1 cellular context compared by ENCODE assay signal in the genomic region with DNA sequence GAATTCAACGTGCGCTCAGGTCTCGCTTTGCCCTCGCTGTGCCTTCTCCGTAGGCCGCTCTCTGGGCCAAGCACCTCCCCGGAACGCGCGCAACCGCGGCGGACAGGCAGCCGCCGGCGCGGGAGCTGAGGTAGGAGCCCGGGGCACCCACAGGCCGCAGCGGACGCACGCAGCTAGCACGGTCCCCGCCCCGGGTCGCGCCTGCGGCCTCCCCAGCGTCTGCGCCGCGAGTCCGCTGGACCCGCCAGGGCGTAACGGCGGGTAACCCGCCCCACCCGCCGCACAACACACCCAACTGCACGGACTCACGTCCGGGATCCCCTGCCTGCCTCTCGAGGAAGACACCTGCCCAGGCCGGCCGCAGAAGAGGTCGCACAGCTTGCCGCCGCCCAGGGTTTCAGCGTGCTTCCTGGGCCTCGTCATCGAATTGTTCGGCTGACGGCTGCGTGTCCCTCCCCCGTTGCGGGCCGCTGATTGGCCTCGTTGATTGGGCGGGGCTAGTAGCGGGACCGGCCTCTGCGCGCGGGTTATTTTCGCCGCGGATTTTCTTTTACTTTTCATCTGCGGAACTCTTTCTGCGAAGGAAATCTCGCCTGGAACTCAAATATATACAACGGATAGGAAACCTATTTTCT.
TF ChIP-seq lines count a peak whose summit lies in the region.

A gene with protein sequence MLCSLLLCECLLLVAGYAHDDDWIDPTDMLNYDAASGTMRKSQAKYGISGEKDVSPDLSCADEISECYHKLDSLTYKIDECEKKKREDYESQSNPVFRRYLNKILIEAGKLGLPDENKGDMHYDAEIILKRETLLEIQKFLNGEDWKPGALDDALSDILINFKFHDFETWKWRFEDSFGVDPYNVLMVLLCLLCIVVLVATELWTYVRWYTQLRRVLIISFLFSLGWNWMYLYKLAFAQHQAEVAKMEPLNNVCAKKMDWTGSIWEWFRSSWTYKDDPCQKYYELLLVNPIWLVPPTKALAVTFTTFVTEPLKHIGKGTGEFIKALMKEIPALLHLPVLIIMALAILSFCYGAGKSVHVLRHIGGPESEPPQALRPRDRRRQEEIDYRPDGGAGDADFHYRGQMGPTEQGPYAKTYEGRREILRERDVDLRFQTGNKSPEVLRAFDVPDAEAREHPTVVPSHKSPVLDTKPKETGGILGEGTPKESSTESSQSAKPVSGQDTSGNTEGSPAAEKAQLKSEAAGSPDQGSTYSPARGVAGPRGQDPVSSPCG (minus strand): TSS at position 433 of the 635 bp plus-strand sequence. CDS start 13,047 bp downstream, outside the sequence.

TF ChIP-seq in HCT116, 20 proteins besides CTCF, POLR2A, EP300 and RAD21 (continued from another document):
- TF ChIP-seq, protein P1, sequence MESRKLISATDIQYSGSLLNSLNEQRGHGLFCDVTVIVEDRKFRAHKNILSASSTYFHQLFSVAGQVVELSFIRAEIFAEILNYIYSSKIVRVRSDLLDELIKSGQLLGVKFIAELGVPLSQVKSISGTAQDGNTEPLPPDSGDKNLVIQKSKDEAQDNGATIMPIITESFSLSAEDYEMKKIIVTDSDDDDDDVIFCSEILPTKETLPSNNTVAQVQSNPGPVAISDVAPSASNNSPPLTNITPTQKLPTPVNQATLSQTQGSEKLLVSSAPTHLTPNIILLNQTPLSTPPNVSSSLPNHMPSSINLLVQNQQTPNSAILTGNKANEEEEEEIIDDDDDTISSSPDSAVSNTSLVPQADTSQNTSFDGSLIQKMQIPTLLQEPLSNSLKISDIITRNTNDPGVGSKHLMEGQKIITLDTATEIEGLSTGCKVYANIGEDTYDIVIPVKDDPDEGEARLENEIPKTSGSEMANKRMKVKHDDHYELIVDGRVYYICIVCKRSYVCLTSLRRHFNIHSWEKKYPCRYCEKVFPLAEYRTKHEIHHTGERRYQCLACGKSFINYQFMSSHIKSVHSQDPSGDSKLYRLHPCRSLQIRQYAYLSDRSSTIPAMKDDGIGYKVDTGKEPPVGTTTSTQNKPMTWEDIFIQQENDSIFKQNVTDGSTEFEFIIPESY (IDR thresholded peaks at IDR 0.05; ENCODE audit: extremely low read depth, insufficient replicate concordance, low read length): no peak
- TF ChIP-seq CBX3 (IDR thresholded peaks at IDR 0.05; ENCODE audit: low read depth) (0 out of 2 replicates have a peak, but pooled peaks have one; percentile 25), SP1 (IDR thresholded peaks at IDR 0.05; ENCODE audit: low read depth) (peak; percentile 40; the same call in 1 of the 2 replicates), JUND (IDR thresholded peaks at IDR 0.05) (no peak), EZH2 (IDR thresholded peaks at IDR 0.05) (no peak), YY1 (IDR thresholded peaks at IDR 0.05; ENCODE audit: extremely low read depth, insufficient replicate concordance, low read depth, low read length) (peak; percentile 45), SIN3A (IDR thresholded peaks at IDR 0.05; ENCODE audit: low read depth) (peak; percentile 92)
- TF ChIP-seq, protein P2, sequence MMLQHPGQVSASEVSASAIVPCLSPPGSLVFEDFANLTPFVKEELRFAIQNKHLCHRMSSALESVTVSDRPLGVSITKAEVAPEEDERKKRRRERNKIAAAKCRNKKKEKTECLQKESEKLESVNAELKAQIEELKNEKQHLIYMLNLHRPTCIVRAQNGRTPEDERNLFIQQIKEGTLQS (IDR thresholded peaks at IDR 0.05): no peak
